ENCODE assay signal across 8 cellular contexts in genomic region chr16:2514333-2515179, GRCh38. TPM values are rescaled to one million over a fixed set of nuclear protein-coding genes. Genes with fewer than 3 reads are reported as not detected.
DNase-seq lines count a peak whose midpoint lies in the region; ATAC-seq lines count a peak whose summit lies in the region.

No MANE protein-coding gene starts in this region.

- DNase-seq in GM23248 (peak; percentile 60), T-cell (peak in 11 of 34 experiments; percentile 15 to 41 (median 32)), NK-92 (lab: John Stamatoyannopoulos, UW; ENCODE audit: unreplicated experiment) (no peak), LoVo (ENCODE audit: low spot score) (no peak), GM19240 (ENCODE audit: insufficient read length, low spot score) (no peak)
- peak; percentile 41 for DNase-seq in effector CD8-positive, alpha-beta T cell (lab: John Stamatoyannopoulos, UW)
- DNase-seq in natural killer cell treated with Interleukin-12 subunit alpha and Interleukin-12 subunit beta and Interleukin-15 and Interleukin-18, amount 100 ng/mL, for 72 hours (ENCODE audit: low spot score) = no peak

- ATAC-seq in T-cell (replicated peaks in 1 of 4) (peak in 1 of 4 experiments; percentile 0), HG03095 (IDR thresholded peaks at IDR 0.05; ENCODE audit: unreplicated experiment) (no peak)
- peak in 1 of 2 donors; percentile 13 for ATAC-seq in natural killer cell treated with Interleukin-12 subunit alpha and Interleukin-12 subunit beta and Interleukin-15 and Interleukin-18, amount 100 ng/mL, for 72 hours

- in situ Hi-C loops in GM23248 (cut with MboI) = no loop called here

- no peaks in the 10 kb centered on the region for H3K36me3 ChIP-seq in GM23248 (ENCODE audit: low read depth)

- H3K9me3 ChIP-seq in GM23248 (ENCODE audit: low read depth) = no peaks in the 10 kb centered on the region

- 0 to 3% methylated on average over 30 to 49 of the region's 63 CpGs for WGBS in GM23248 (ENCODE audit: low coverage in 1 of 2, low lambda C conversion rate in 2 of 2, missing lambda C conversion rate in 2 of 2), 2 experiments

- peak overlapping the region; percentile 85 for H3K27ac ChIP-seq in GM23248

- peaks cover 12% of the 10 kb centered on the region; the same call in 1 of the 2 replicates for H3F3A ChIP-seq in GM23248 (ENCODE audit: insufficient read depth)

- CTCF ChIA-PET in T-cell (lab: Charles Lee) = no interaction called here

- H2AFZ ChIP-seq in GM23248 = no peak overlapping the region

- POLR2A ChIA-PET in T-cell (lab: Charles Lee) = interaction anchor here (0.5 to 0.8 kb wide), 3 partner anchors 550 to 1758 kb away, joined by 3 to 4 read pairs (median 4); partner anchors contain the start of gene RPS2 (in 1 of the 2)

- H3K4me3 ChIP-seq in GM23248 = peak overlapping the region; percentile 76

- H3K79me2 ChIP-seq in GM23248 (ENCODE audit: insufficient read depth) = peaks cover 53% of the 10 kb centered on the region

- no peaks in the 10 kb centered on the region for H3K9me3 Mint-ChIP-seq in T-cell
- no peaks in the 10 kb centered on the region for H3K9me3 Mint-ChIP-seq in natural killer cell treated with Interleukin-12 subunit alpha and Interleukin-12 subunit beta and Interleukin-15 and Interleukin-18, amount 100 ng/mL, for 72 hours

- H4K20me1 ChIP-seq in GM23248 (ENCODE audit: insufficient read depth) = peaks cover 6% of the 10 kb centered on the region; the same call in 1 of the 2 replicates

- no peaks in the 10 kb centered on the region for H3K27me3 Mint-ChIP-seq in T-cell
- H3K27me3 Mint-ChIP-seq in natural killer cell treated with Interleukin-12 subunit alpha and Interleukin-12 subunit beta and Interleukin-15 and Interleukin-18, amount 100 ng/mL, for 72 hours = no peaks in the 10 kb centered on the region

- no peaks in the 10 kb centered on the region for H3K9me2 ChIP-seq in GM23248 (ENCODE audit: insufficient read depth)

- H3K4me2 ChIP-seq in GM23248 (ENCODE audit: unreplicated experiment) = peak overlapping the region; percentile 88

- H3K27me3 ChIP-seq in GM23248 (replicated peaks; ENCODE audit: insufficient read depth) = no peaks in the 10 kb centered on the region

- peak overlapping the region; percentile 98 for H3K9ac ChIP-seq in GM23248

- peaks cover 57 to 63% (median 58%) of the 10 kb centered on the region in 3 donors for H3K4me1 Mint-ChIP-seq in T-cell
- peaks cover 54 to 56% of the 10 kb centered on the region in 2 donors for H3K4me1 Mint-ChIP-seq in natural killer cell treated with Interleukin-12 subunit alpha and Interleukin-12 subunit beta and Interleukin-15 and Interleukin-18, amount 100 ng/mL, for 72 hours (ENCODE audit: low read depth in 2 of 2)

- H3K4me1 ChIP-seq in GM23248 (ENCODE audit: insufficient read depth) = peaks cover 24% of the 10 kb centered on the region

- peak overlapping the region; percentile 87 to 92 (median 89) for H3K4me3 Mint-ChIP-seq in T-cell
- peak overlapping the region; percentile 85 for H3K4me3 Mint-ChIP-seq in natural killer cell treated with Interleukin-12 subunit alpha and Interleukin-12 subunit beta and Interleukin-15 and Interleukin-18, amount 100 ng/mL, for 72 hours

- H3K27ac Mint-ChIP-seq in T-cell = peak overlapping the region; percentile 90
- H3K27ac Mint-ChIP-seq in natural killer cell treated with Interleukin-12 subunit alpha and Interleukin-12 subunit beta and Interleukin-15 and Interleukin-18, amount 100 ng/mL, for 72 hours = peak overlapping the region; percentile 69 to 85

- peaks cover 5% of the 10 kb centered on the region for H3K36me3 Mint-ChIP-seq in T-cell
- H3K36me3 Mint-ChIP-seq in natural killer cell treated with Interleukin-12 subunit alpha and Interleukin-12 subunit beta and Interleukin-15 and Interleukin-18, amount 100 ng/mL, for 72 hours = no peaks in the 10 kb centered on the region

RNA-seq across cellular contexts. Expression of gene ATP6V0C, which starts 0.8 kb away (rescaled TPM):
- 43.2 and 44.9 TPM in 2 replicates for total RNA-seq in GM23248 (2014; rRNA removed; shearing (Covaris generic))
- polyA plus RNA-seq in GM23248 (2016; fragmentation: Nextera tagmentation; extraction: Ambion mirVana) = 186 and 197 TPM in 2 replicates
- total RNA-seq in T-cell = 100 to 1,000 TPM; 122 to 161 (median 128) TPM
- total RNA-seq in natural killer cell treated with Interleukin-12 subunit alpha and Interleukin-12 subunit beta and Interleukin-15 and Interleukin-18, amount 100 ng/mL, for 72 hours = 100 to 1,000 TPM; 103 to 146 TPM

RNA-seq across cellular contexts. Expression of gene AMDHD2, which starts 5.6 kb away (rescaled TPM):
- 31.9 and 32.8 TPM in 2 replicates for total RNA-seq in GM23248 (2014; rRNA removed; shearing (Covaris generic))
- 15.2 and 16.1 TPM in 2 replicates for polyA plus RNA-seq in GM23248 (2016; fragmentation: Nextera tagmentation; extraction: Ambion mirVana)
- 100 to 1,000 TPM; 104 to 215 (median 122) TPM for total RNA-seq in T-cell
- 10 to 100 TPM; 34.1 to 63.9 TPM for total RNA-seq in natural killer cell treated with Interleukin-12 subunit alpha and Interleukin-12 subunit beta and Interleukin-15 and Interleukin-18, amount 100 ng/mL, for 72 hours

RNA-seq across cellular contexts. Expression of gene CEMP1, which starts 16.7 kb away (rescaled TPM):
- not detected in 2 replicates for total RNA-seq in GM23248 (2014; rRNA removed; shearing (Covaris generic))
- 2.9 and 4.4 TPM in 2 replicates for polyA plus RNA-seq in GM23248 (2016; fragmentation: Nextera tagmentation; extraction: Ambion mirVana)
- total RNA-seq in T-cell = 1 to 10 TPM in 3 of 5 donors, under 1 TPM in 1, not detected in 1; 0.26 to 3.1 (median 1.1) TPM
- total RNA-seq in natural killer cell treated with Interleukin-12 subunit alpha and Interleukin-12 subunit beta and Interleukin-15 and Interleukin-18, amount 100 ng/mL, for 72 hours = not detected

RNA-seq across cellular contexts. Expression of gene PDPK1, which starts 23.3 kb away (rescaled TPM):
- 16.8 and 21.6 TPM in 2 replicates for total RNA-seq in GM23248 (2014; rRNA removed; shearing (Covaris generic))
- polyA plus RNA-seq in GM23248 (2016; fragmentation: Nextera tagmentation; extraction: Ambion mirVana) = 28.1 and 28.3 TPM in 2 replicates
- total RNA-seq in T-cell = 10 to 100 TPM; 49.8 to 68.4 (median 67.3) TPM
- total RNA-seq in natural killer cell treated with Interleukin-12 subunit alpha and Interleukin-12 subunit beta and Interleukin-15 and Interleukin-18, amount 100 ng/mL, for 72 hours = 10 to 100 TPM; 71.3 to 76.8 TPM

RNA-seq across cellular contexts. Expression of gene TBC1D24, which starts 39.6 kb away (rescaled TPM):
- total RNA-seq in GM23248 (2014; rRNA removed; shearing (Covaris generic)) = 17.8 and 18.7 TPM in 2 replicates
- 9.3 and 10.1 TPM in 2 replicates for polyA plus RNA-seq in GM23248 (2016; fragmentation: Nextera tagmentation; extraction: Ambion mirVana)
- total RNA-seq in T-cell = 10 to 100 TPM in 3 of 5 donors, 1 to 10 TPM in 2; 8.3 to 22.2 (median 10.7) TPM
- 10 to 100 TPM; 22.0 to 39.9 TPM for total RNA-seq in natural killer cell treated with Interleukin-12 subunit alpha and Interleukin-12 subunit beta and Interleukin-15 and Interleukin-18, amount 100 ng/mL, for 72 hours

Comparison
In these comparisons a context has a peak if more than half of its experiments do, and no peak if none do; other contexts are left out.
1. DNase-seq: peak in GM23248 (single experiment) and effector CD8-positive, alpha-beta T cell (single experiment); none in natural killer cell treated with Interleukin-12 subunit alpha and Interleukin-12 subunit beta and Interleukin-15 and Interleukin-18, amount 100 ng/mL, for 72 hours (single experiment), NK-92 (single experiment), LoVo (single experiment) and GM19240 (single experiment).